In the genomic region with DNA sequence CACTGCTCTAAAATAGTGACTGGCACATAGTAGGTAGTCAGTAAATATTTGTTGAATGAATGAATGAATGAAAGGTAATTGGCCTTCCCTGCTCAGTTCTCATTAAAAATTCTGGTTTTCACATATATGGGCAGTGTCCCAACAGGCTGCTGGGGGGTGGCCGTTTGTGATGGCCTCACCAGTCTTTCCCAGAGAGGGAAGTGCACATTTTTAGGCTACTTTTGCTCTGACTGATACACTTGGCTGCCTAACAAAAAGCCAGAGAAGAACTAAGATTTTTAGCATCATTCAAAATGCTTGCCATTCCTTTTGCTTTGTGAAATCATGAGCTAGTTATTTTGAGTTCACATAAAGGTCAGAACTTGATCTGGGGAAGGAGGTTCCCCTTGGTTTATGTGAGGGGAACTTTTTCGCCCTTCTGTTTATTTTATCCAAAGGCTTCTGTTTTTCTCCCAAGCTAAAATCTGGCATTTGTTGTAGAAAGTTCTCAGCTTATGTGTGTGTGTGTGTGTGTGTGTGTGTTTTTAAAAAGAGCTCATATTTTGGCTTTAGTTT, we compare ENCODE assay signal across 9 cellular contexts.
DNase-seq lines count a peak whose midpoint lies in the region; ATAC-seq and TF ChIP-seq lines count a peak whose summit lies in the region.
"Had no signal": no experiment of that assay in that cellular context is flagged by ENCODE, and none has a peak within 500 bp of the region (broad histone marks: within the 10 kb centered on the region; RNA-seq: fewer than 3 reads in every experiment).

No MANE protein-coding gene starts in this region.

- H3K9me3 ChIP-seq in mucosa of stomach (ENCODE audit: control insufficient read depth, low read length) (no peaks in the 10 kb centered on the region), A673 (ENCODE audit: low read depth, low read length, poor library complexity, severe bottlenecking) (no peaks in the 10 kb centered on the region)

- H3K27me3 ChIP-seq in mucosa of stomach (ENCODE audit: control insufficient read depth, insufficient read depth, low read length), result no peaks in the 10 kb centered on the region
- H3K27me3 ChIP-seq in A673 (replicated peaks; ENCODE audit: insufficient read depth, low read depth, low read length, poor library complexity), result no peaks in the 10 kb centered on the region

- peaks cover 21% of the 10 kb centered on the region for H3K36me3 Mint-ChIP-seq in central memory CD8-positive, alpha-beta T cell (ENCODE audit: insufficient read depth)

- H3K36me3 ChIP-seq in mucosa of stomach (ENCODE audit: control insufficient read depth, insufficient read depth, low read length), result no peaks in the 10 kb centered on the region
- no peaks in the 10 kb centered on the region for H3K36me3 ChIP-seq in A673 (ENCODE audit: insufficient read depth, low read length, poor library complexity, severe bottlenecking)

- CTCF ChIA-PET in A673 (lab: Charles Lee), result no interaction called here

- peak; percentile 74 for ATAC-seq in Right ventricle myocardium inferior
- ATAC-seq in central memory CD8-positive, alpha-beta T cell (replicated peaks; ENCODE audit: extremely low read depth, poor library complexity, severe bottlenecking), result no peak

- DNase-seq in Right ventricle myocardium inferior (ENCODE audit: missing footprints) (no peak), cardiac septum (ENCODE audit: low spot score) (no peak), HuH-7 (ENCODE audit: low spot score) (no peak), NCI-H2029 treated with DMSO at 0.1 percent for 48 hours (lab: John Stamatoyannopoulos, UW) (no peak), A673 (ENCODE audit: low spot score) (no peak), GOT3 (lab: John Stamatoyannopoulos, UW) (no peak)
- DNase-seq in central memory CD8-positive, alpha-beta T cell (ENCODE audit: low spot score in 2 of 2), result no peak
- DNase-seq: DND-41 had no signal

- H3K9me3 Mint-ChIP-seq in central memory CD8-positive, alpha-beta T cell, result no peaks in the 10 kb centered on the region

- no peaks in the 10 kb centered on the region for H3K27me3 Mint-ChIP-seq in central memory CD8-positive, alpha-beta T cell

- no peak overlapping the region for H3K4me3 Mint-ChIP-seq in central memory CD8-positive, alpha-beta T cell

- peak overlapping the region; percentile 49 for H3K27ac Mint-ChIP-seq in central memory CD8-positive, alpha-beta T cell (ENCODE audit: low read depth)

- H3K4me3 ChIP-seq in mucosa of stomach (ENCODE audit: low read length) (no peak overlapping the region), A673 (ENCODE audit: low read depth, low read length, poor library complexity, severe bottlenecking) (no peak overlapping the region)

- TF ChIP-seq CTCF in A673 (conservative IDR thresholded peaks at IDR 0.05; ENCODE audit: low read depth, low read length), result no peak

- peaks cover 51% of the 10 kb centered on the region for H3K4me1 Mint-ChIP-seq in central memory CD8-positive, alpha-beta T cell

- peak overlapping the region; percentile 18 for H3K9ac ChIP-seq in mucosa of stomach (ENCODE audit: low read length)

- no peak overlapping the region for H3K27ac ChIP-seq in A673 (ENCODE audit: low read depth, low read length, poor library complexity, severe bottlenecking)

- H3K4me1 ChIP-seq in mucosa of stomach (ENCODE audit: control insufficient read depth, insufficient read depth, low read length) (peaks cover 25% of the 10 kb centered on the region), A673 (ENCODE audit: insufficient read depth, low read length, poor library complexity, severe bottlenecking) (peaks cover 8% of the 10 kb centered on the region)

- BruUV-seq in A673 (replicated peaks; lab: Mats Ljungman, UMichigan), result no TSS peak

- POLR2A ChIA-PET in A673 (lab: Charles Lee; ENCODE audit: low non-redundant PET), result interaction anchor here (0.6 to 0.7 kb wide), 2 partner anchors 19 to 359 kb away, joined by 3 to 4 read pairs; no protein-coding TSS in a partner anchor

- intact Hi-C loops in Right ventricle myocardium inferior (cut with DNase I) (no loop called here), cardiac septum (cut with DNase I) (no loop called here), A673 (cut with micrococcal nuclease; ENCODE audit: unreplicated experiment) (no loop called here)
